Comparison of ENCODE assay signal across 12 cellular contexts in the genomic region with DNA sequence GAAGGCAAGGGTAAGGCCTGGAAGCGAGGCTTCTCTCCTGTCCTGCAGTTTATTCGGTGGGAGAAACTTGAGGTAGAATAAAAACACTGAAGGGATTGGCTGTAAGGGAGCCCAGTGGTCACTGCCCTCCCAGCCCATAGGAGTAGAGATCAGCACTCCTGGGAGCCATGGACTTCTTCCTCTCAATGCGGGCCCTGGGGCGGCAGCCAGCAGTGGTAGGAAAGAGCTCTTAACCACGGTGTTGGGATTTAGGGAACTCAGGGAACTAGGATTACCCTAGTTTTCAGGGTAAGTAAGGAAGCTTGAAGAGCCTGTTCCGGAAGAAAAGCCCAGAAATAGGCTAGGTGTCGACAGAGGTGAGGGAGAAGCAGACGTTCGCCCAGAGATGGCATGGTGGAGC. TPM values are rescaled to one million over a fixed set of nuclear protein-coding genes. Genes with fewer than 3 reads are reported as not detected.
DNase-seq lines count a peak whose midpoint lies in the region; ATAC-seq, FAIRE-seq and TF ChIP-seq lines count a peak whose summit lies in the region.
"Had no signal": no experiment of that assay in that cellular context is flagged by ENCODE, and none has a peak within 500 bp of the region (broad histone marks: within the 10 kb centered on the region; RNA-seq: fewer than 3 reads in every experiment).

No MANE protein-coding gene starts in this region.

- H3K4me1 Mint-ChIP-seq in activated T-helper 2 cell treated with anti-CD3 and anti-CD28 coated beads, Interferon-gamma antibody, Interleukin-2, Interleukin-4, amounts not matched to agents 10 μg/mL and 5 μg/mL and 100 μg/mL, durations not matched to agents 14 hours and 24 hours and 36 hours (ENCODE audit: low read depth) = peaks cover 4% of the 10 kb centered on the region
- H3K4me1 Mint-ChIP-seq in endodermal cell = peaks cover 16% of the 10 kb centered on the region

- H3K4me2 ChIP-seq in HepG2 (ENCODE audit: low read depth, low read length) = no peak overlapping the region

- H3K4me3 ChIP-seq in liver (ENCODE audit: low read depth in 1 of 3, low read length in 3 of 3) = no peak overlapping the region
- H3K4me3 ChIP-seq in HepG2 (replicated peaks in 1 of 3; ENCODE audit: insufficient read depth in 1 of 3, low read depth in 2 of 3, low read length in 3 of 3) = no peak overlapping the region
- H3K4me3 ChIP-seq in prostate gland = no peak overlapping the region
- H3K4me3 ChIP-seq in endodermal cell (ENCODE audit: low read length) = no peak overlapping the region

- FAIRE-seq in HepG2 (lab: Jason Lieb, UNC) = no peak
- FAIRE-seq: A204.1 had no signal

- H3K36me3 ChIP-seq in liver (ENCODE audit: control insufficient read depth in 4 of 4, insufficient read depth in 3 of 4, low read depth in 1 of 4, low read length in 3 of 4) (peaks cover 6 to 47% (median 14%) of the 10 kb centered on the region in 4 donors), HepG2 (replicated peaks in 1 of 2; ENCODE audit: control insufficient read depth in 1 of 2, insufficient read depth in 2 of 2, low read length in 2 of 2) (peaks cover 38 to 53% of the 10 kb centered on the region in 2 experiments), prostate gland (no peaks in the 10 kb centered on the region), endodermal cell (ENCODE audit: control insufficient read depth, insufficient read depth, low read length) (peaks cover 27% of the 10 kb centered on the region)

- no peaks in the 10 kb centered on the region for H3K79me2 ChIP-seq in HepG2 (ENCODE audit: insufficient read depth, low read length)

- no peaks in the 10 kb centered on the region for H3K9me3 Mint-ChIP-seq in activated T-helper 2 cell treated with anti-CD3 and anti-CD28 coated beads, Interferon-gamma antibody, Interleukin-2, Interleukin-4, amounts not matched to agents 10 μg/mL and 5 μg/mL and 100 μg/mL, durations not matched to agents 14 hours and 24 hours and 36 hours
- no peaks in the 10 kb centered on the region for H3K9me3 Mint-ChIP-seq in endodermal cell
- H3K9me3 Mint-ChIP-seq: effector memory CD8-positive, alpha-beta T cell had no signal

- TF ChIP-seq CTCF in liver (IDR thresholded peaks at IDR 0.05; ENCODE audit: low read depth, low read length, missing input control) = no peak
- no peak for TF ChIP-seq CTCF in HepG2 (CRISPR knock-in tag; IDR thresholded peaks at IDR 0.05)
- TF ChIP-seq CTCF in prostate gland (IDR thresholded peaks at IDR 0.05) = no peak
- no peak for TF ChIP-seq CTCF in endodermal cell (conservative IDR thresholded peaks at IDR 0.05)

- no peaks in the 10 kb centered on the region for H3K9me3 ChIP-seq in liver (ENCODE audit: control insufficient read depth in 4 of 4, low read length in 3 of 4)
- H3K9me3 ChIP-seq in HepG2 (ENCODE audit: low read length) = no peaks in the 10 kb centered on the region
- H3K9me3 ChIP-seq in prostate gland = no peaks in the 10 kb centered on the region
- H3K9me3 ChIP-seq in endodermal cell (ENCODE audit: control insufficient read depth, low read length) = no peaks in the 10 kb centered on the region
- H3K9me3 ChIP-seq: Caco-2 had no signal

- no peak overlapping the region for H3K4me3 Mint-ChIP-seq in activated T-helper 2 cell treated with anti-CD3 and anti-CD28 coated beads, Interferon-gamma antibody, Interleukin-2, Interleukin-4, amounts not matched to agents 10 μg/mL and 5 μg/mL and 100 μg/mL, durations not matched to agents 14 hours and 24 hours and 36 hours (ENCODE audit: low read depth)
- H3K4me3 Mint-ChIP-seq in endodermal cell = no peak overlapping the region
- H3K4me3 Mint-ChIP-seq: effector memory CD8-positive, alpha-beta T cell had no signal

- no peak overlapping the region for H3K27ac Mint-ChIP-seq in activated T-helper 2 cell treated with anti-CD3 and anti-CD28 coated beads, Interferon-gamma antibody, Interleukin-2, Interleukin-4, amounts not matched to agents 10 μg/mL and 5 μg/mL and 100 μg/mL, durations not matched to agents 14 hours and 24 hours and 36 hours
- no peak overlapping the region for H3K27ac Mint-ChIP-seq in endodermal cell
- H3K27ac Mint-ChIP-seq: effector memory CD8-positive, alpha-beta T cell had no signal

- CTCF ChIA-PET in HepG2 (lab: Yijun Ruan, JAX; ENCODE audit: low intra/inter-chr PET ratio, low total read pairs) = no interaction called here

- no TSS peak for BruUV-seq in HepG2 (replicated peaks; lab: Mats Ljungman, UMichigan)

- H3K27me3 Mint-ChIP-seq in activated T-helper 2 cell treated with anti-CD3 and anti-CD28 coated beads, Interferon-gamma antibody, Interleukin-2, Interleukin-4, amounts not matched to agents 10 μg/mL and 5 μg/mL and 100 μg/mL, durations not matched to agents 14 hours and 24 hours and 36 hours (ENCODE audit: low read depth) = peaks cover 4% of the 10 kb centered on the region
- H3K27me3 Mint-ChIP-seq in endodermal cell (ENCODE audit: insufficient read depth) = no peaks in the 10 kb centered on the region

- intact Hi-C loops in HepG2 (cut with micrococcal nuclease; ENCODE audit: unreplicated experiment) = no loop called here
- intact Hi-C loops in prostate gland (cut with DNase I) = loop anchor here (5.0 kb wide), 1 partner anchor 190 kb away; no protein-coding TSS in a partner anchor
- intact Hi-C loops in activated T-helper 2 cell treated with anti-CD3 and anti-CD28 coated beads, Interferon-gamma antibody, Interleukin-2, Interleukin-4, amounts not matched to agents 10 μg/mL and 5 μg/mL and 100 μg/mL, durations not matched to agents 14 hours and 24 hours and 36 hours (cut with micrococcal nuclease) = no loop called here

- TF ChIP-seq RAD21 in liver (IDR thresholded peaks at IDR 0.05) = no peak
- TF ChIP-seq RAD21 in HepG2 (CRISPR knock-in tag; IDR thresholded peaks at IDR 0.05) = no peak

- H3K36me3 Mint-ChIP-seq in activated T-helper 2 cell treated with anti-CD3 and anti-CD28 coated beads, Interferon-gamma antibody, Interleukin-2, Interleukin-4, amounts not matched to agents 10 μg/mL and 5 μg/mL and 100 μg/mL, durations not matched to agents 14 hours and 24 hours and 36 hours (ENCODE audit: low read depth) = no peaks in the 10 kb centered on the region
- H3K36me3 Mint-ChIP-seq in endodermal cell (ENCODE audit: low read depth) = peaks cover 42% of the 10 kb centered on the region

- WGBS in liver = 90% methylated on average over 9 of the region's 9 CpGs
- 93% methylated on average over 9 of the region's 9 CpGs for WGBS in HepG2 (ENCODE audit: low lambda C conversion rate)
- 79% methylated on average over 9 of the region's 9 CpGs for WGBS in prostate gland
- 96 to 98% methylated on average over 4 to 9 of the region's 9 CpGs for WGBS in endodermal cell (ENCODE audit: insufficient coverage in 1 of 2, insufficient read length in 1 of 2), 2 experiments

- no peaks in the 10 kb centered on the region for H4K20me1 ChIP-seq in HepG2 (ENCODE audit: insufficient read depth, low read length)

- no peak for ATAC-seq in HepG2
- ATAC-seq: effector memory CD8-positive, alpha-beta T cell had no signal

- no peak overlapping the region for H2AFZ ChIP-seq in HepG2 (ENCODE audit: low read length)

- DNase-seq in HepG2 (ENCODE audit: low spot score) (no peak), prostate gland (ENCODE audit: low spot score) (no peak), endodermal cell (no peak), globus pallidus (ENCODE audit: low spot score) (no peak)
- no peak for DNase-seq in activated T-helper 2 cell treated with anti-CD3 and anti-CD28 coated beads, Interferon-gamma antibody, Interleukin-2, Interleukin-4, amounts not matched to agents 10 μg/mL and 5 μg/mL and 100 μg/mL, durations not matched to agents 14 hours and 24 hours and 36 hours (ENCODE audit: low spot score)
- DNase-seq: activated CD4-positive, CD25-positive, alpha-beta regulatory T cell; amygdala; Caco-2; effector memory CD8-positive, alpha-beta T cell had no signal

- H3K27ac ChIP-seq in liver (ENCODE audit: low read depth in 1 of 2, low read length in 2 of 2) (peak overlapping the region; percentile 16 to 73), HepG2 (ENCODE audit: extremely low read length, insufficient read depth, low read length) (no peak overlapping the region), prostate gland (peak overlapping the region; percentile 52 to 74), endodermal cell (ENCODE audit: low read depth, low read length) (no peak overlapping the region)
- H3K27ac ChIP-seq: HL-60 had no signal

- H3K27me3 ChIP-seq in liver (ENCODE audit: control insufficient read depth in 4 of 4, insufficient read depth in 4 of 4, low read length in 3 of 4) (no peaks in the 10 kb centered on the region), HepG2 (ENCODE audit: control insufficient read depth in 1 of 2, insufficient read depth in 2 of 2, low read length in 2 of 2) (no peaks in the 10 kb centered on the region), prostate gland (replicated peaks; ENCODE audit: insufficient read depth) (no peaks in the 10 kb centered on the region), endodermal cell (ENCODE audit: control insufficient read depth, insufficient read depth, low read length, poor library complexity, severe bottlenecking) (no peaks in the 10 kb centered on the region)

- H3K9ac ChIP-seq in liver (ENCODE audit: low read depth in 1 of 2, low read length in 2 of 2) (no peak overlapping the region), HepG2 (ENCODE audit: insufficient read depth, low read depth, low read length) (no peak overlapping the region), endodermal cell (ENCODE audit: extremely low read depth, low read length, poor library complexity, severe bottlenecking) (no peak overlapping the region)

- POLR2A ChIA-PET in HepG2 (lab: Yijun Ruan, JAX) = no interaction called here

- TF ChIP-seq EP300 in HepG2 (IDR thresholded peaks at IDR 0.05; ENCODE audit: low read depth in 2 of 2, low read length in 2 of 2) = no peak
- no peak for TF ChIP-seq EP300 in HepG2 (CRISPR knock-in tag; IDR thresholded peaks at IDR 0.05; ENCODE audit: borderline replicate concordance)

- peaks cover 0 to 4% (median 2%) of the 10 kb centered on the region in 4 donors for H3K4me1 ChIP-seq in liver (ENCODE audit: control insufficient read depth in 4 of 4, insufficient read depth in 4 of 4, low read length in 3 of 4)
- H3K4me1 ChIP-seq in HepG2 (ENCODE audit: insufficient read depth, low read length) = peaks cover 11% of the 10 kb centered on the region
- peaks cover 8% of the 10 kb centered on the region for H3K4me1 ChIP-seq in prostate gland (replicated peaks)
- no peaks in the 10 kb centered on the region for H3K4me1 ChIP-seq in endodermal cell (ENCODE audit: control insufficient read depth, insufficient read depth, low read length)
- H3K4me1 ChIP-seq: Caco-2 had no signal

- TF ChIP-seq POLR2A in HepG2 (IDR thresholded peaks at IDR 0.05; ENCODE audit: insufficient read depth in 1 of 2, low read depth in 2 of 2, low read length in 2 of 2) (no peak), prostate gland (IDR thresholded peaks at IDR 0.05) (no peak)

- in situ Hi-C loops in HepG2 (cut with HindIII; ENCODE audit: extremely low pct_ligation_motif_present, low pct_unique_long_range_greater_than_20kb) = no loop called here

RNA-seq across cellular contexts. Expression of gene NAGLU, which starts 23.8 kb away (rescaled TPM):
- total RNA-seq in liver = 10 to 100 TPM; 20.5 to 37.4 TPM
- 10 to 100 TPM; 15.5 to 41.2 TPM for polyA plus RNA-seq in liver
- 13.1 and 40.1 TPM in 2 replicates for total RNA-seq in HepG2 (2016; rRNA removed; fragmentation: Illumina TruSeq; extraction: Trizol)
- total RNA-seq in HepG2 (2016; cell fraction: cytosol; rRNA removed; fragmentation: Illumina TruSeq; extraction: Trizol; ENCODE audit: low read depth) = 11.7 and 11.8 TPM in 2 replicates
- 11.6 and 40.3 TPM in 2 replicates for total RNA-seq in HepG2 (2016; cell fraction: insoluble cytoplasmic fraction; rRNA removed; fragmentation: Illumina TruSeq; extraction: Trizol)
- total RNA-seq in HepG2 (2016; cell fraction: membrane; rRNA removed; fragmentation: Illumina TruSeq; extraction: Trizol) = 16.4 and 17.9 TPM in 2 replicates
- 46.8 and 52.2 TPM in 2 replicates for total RNA-seq in HepG2 (2016; cell fraction: nucleus; rRNA removed; fragmentation: Illumina TruSeq; extraction: Trizol)
- polyA plus RNA-seq in HepG2 (2011; rRNA removed) = 28.2 and 29.4 TPM in 2 replicates
- polyA plus RNA-seq in HepG2 (2011; cell fraction: cytosol; rRNA removed) = 19.2 and 36.3 TPM in 2 replicates
- 76.6 and 98.9 TPM in 2 replicates for polyA plus RNA-seq in HepG2 (2011; cell fraction: nucleus; rRNA removed)
- 20.7 and 21.0 TPM in 2 replicates for polyA plus RNA-seq in HepG2 (2012)
- polyA plus RNA-seq in HepG2 (2016; cell fraction: cytosol; fragmentation: Illumina TruSeq; extraction: Trizol; ENCODE audit: low read depth) = 8.0 and 8.6 TPM in 2 replicates
- 12.0 and 16.4 TPM in 2 replicates for polyA plus RNA-seq in HepG2 (2016; cell fraction: insoluble cytoplasmic fraction; fragmentation: Illumina TruSeq; extraction: Trizol; ENCODE audit: low read depth)
- 11.8 and 12.2 TPM in 2 replicates for polyA plus RNA-seq in HepG2 (2016; cell fraction: membrane; fragmentation: Illumina TruSeq; extraction: Trizol; ENCODE audit: low read depth)
- 83.1 and 85.8 TPM in 2 replicates for polyA plus RNA-seq in HepG2 (2016; cell fraction: nucleus; fragmentation: Illumina TruSeq; extraction: Trizol; ENCODE audit: insufficient read depth, low read depth)
- polyA minus RNA-seq in HepG2 (2011; rRNA and poly(A)+ RNA removed; ENCODE audit: low replicate concordance) = 23.9 and 52.5 TPM in 2 replicates
- polyA minus RNA-seq in HepG2 (2011; cell fraction: cytosol; rRNA and poly(A)+ RNA removed) = 17.1 and 17.5 TPM in 2 replicates
- 31.7 and 32.4 TPM in 2 replicates for polyA minus RNA-seq in HepG2 (2011; cell fraction: nucleus; rRNA and poly(A)+ RNA removed)
- 100 to 1,000 TPM in 1 of 2 donors, 10 to 100 TPM in 1; 81.5 to 123 TPM for total RNA-seq in prostate gland
- 17.4 and 19.9 TPM in 2 replicates for total RNA-seq in activated T-helper 2 cell treated with anti-CD3 and anti-CD28 coated beads, Interferon-gamma antibody, Interleukin-2, Interleukin-4, amounts not matched to agents 10 μg/mL and 5 μg/mL and 100 μg/mL, durations not matched to agents 14 hours and 24 hours and 36 hours
- 10 to 100 TPM; 29.1 to 31.5 TPM for total RNA-seq in endodermal cell
- 15.7 TPM for polyA plus RNA-seq in endodermal cell (2013, experiment 1 of 2)
- 13.6 TPM for polyA plus RNA-seq in endodermal cell (2013, experiment 2 of 2)

RNA-seq across cellular contexts. Expression of gene HSD17B1, which starts 40.5 kb away (rescaled TPM):
- 1 to 10 TPM in 1 of 2 donors, under 1 TPM in 1; 0.67 to 1.0 TPM for total RNA-seq in liver
- 1 to 10 TPM; 1.0 to 1.8 TPM for polyA plus RNA-seq in liver
- 0.77 and 0.93 TPM in 2 replicates for total RNA-seq in HepG2 (2016; rRNA removed; fragmentation: Illumina TruSeq; extraction: Trizol)
- 0.88 and 1.6 TPM in 2 replicates for total RNA-seq in HepG2 (2016; cell fraction: cytosol; rRNA removed; fragmentation: Illumina TruSeq; extraction: Trizol; ENCODE audit: low read depth)
- total RNA-seq in HepG2 (2016; cell fraction: insoluble cytoplasmic fraction; rRNA removed; fragmentation: Illumina TruSeq; extraction: Trizol) = 1.00 and 1.1 TPM in 2 replicates
- total RNA-seq in HepG2 (2016; cell fraction: membrane; rRNA removed; fragmentation: Illumina TruSeq; extraction: Trizol) = 0.71 and 0.90 TPM in 2 replicates
- total RNA-seq in HepG2 (2016; cell fraction: nucleus; rRNA removed; fragmentation: Illumina TruSeq; extraction: Trizol) = 0.53 and 1.1 TPM in 2 replicates
- 0.34 and 0.54 TPM in 2 replicates for polyA plus RNA-seq in HepG2 (2011; rRNA removed)
- polyA plus RNA-seq in HepG2 (2011; cell fraction: cytosol; rRNA removed) = 0.22 and 0.75 TPM in 2 replicates
- 2.1 and 2.9 TPM in 2 replicates for polyA plus RNA-seq in HepG2 (2011; cell fraction: nucleus; rRNA removed)
- 3.1 and 4.6 TPM in 2 replicates for polyA plus RNA-seq in HepG2 (2012)
- 0.66 and 0.93 TPM in 2 replicates for polyA plus RNA-seq in HepG2 (2016; cell fraction: cytosol; fragmentation: Illumina TruSeq; extraction: Trizol; ENCODE audit: low read depth)
- 0.40 and 0.55 TPM in 2 replicates for polyA plus RNA-seq in HepG2 (2016; cell fraction: insoluble cytoplasmic fraction; fragmentation: Illumina TruSeq; extraction: Trizol; ENCODE audit: low read depth)
- polyA plus RNA-seq in HepG2 (2016; cell fraction: membrane; fragmentation: Illumina TruSeq; extraction: Trizol; ENCODE audit: low read depth) = 0.49 TPM in 2 replicates
- polyA plus RNA-seq in HepG2 (2016; cell fraction: nucleus; fragmentation: Illumina TruSeq; extraction: Trizol; ENCODE audit: insufficient read depth, low read depth) = 1.3 and 1.4 TPM in 2 replicates
- polyA minus RNA-seq in HepG2 (2011; rRNA and poly(A)+ RNA removed; ENCODE audit: low replicate concordance) = 0.94 and 1.4 TPM in 2 replicates
- polyA minus RNA-seq in HepG2 (2011; cell fraction: cytosol; rRNA and poly(A)+ RNA removed) = 0.62 and 0.89 TPM in 2 replicates
- 1.2 and 1.3 TPM in 2 replicates for polyA minus RNA-seq in HepG2 (2011; cell fraction: nucleus; rRNA and poly(A)+ RNA removed)
- total RNA-seq in prostate gland = 10 to 100 TPM in 1 of 2 donors, 1 to 10 TPM in 1; 4.1 to 16.2 TPM
- total RNA-seq in activated T-helper 2 cell treated with anti-CD3 and anti-CD28 coated beads, Interferon-gamma antibody, Interleukin-2, Interleukin-4, amounts not matched to agents 10 μg/mL and 5 μg/mL and 100 μg/mL, durations not matched to agents 14 hours and 24 hours and 36 hours = 0.91 and 1.4 TPM in 2 replicates
- 1 to 10 TPM; 2.4 to 2.8 TPM for total RNA-seq in endodermal cell
- 2.1 TPM for polyA plus RNA-seq in endodermal cell (2013, experiment 1 of 2)
- 1.2 TPM for polyA plus RNA-seq in endodermal cell (2013, experiment 2 of 2)

RNA-seq across cellular contexts. Expression of gene COASY, which starts 49.7 kb away (rescaled TPM):
- total RNA-seq in liver (10 to 100 TPM; 18.2 to 33.4 TPM), HepG2 (2016; rRNA removed; fragmentation: Illumina TruSeq; extraction: Trizol) (90.7 and 115 TPM in 2 replicates), prostate gland (10 to 100 TPM; 52.6 to 80.5 TPM), endodermal cell (10 to 100 TPM; 97.7 to 99.4 TPM)
- polyA plus RNA-seq in liver (10 to 100 TPM; 70.0 to 78.1 TPM), HepG2 (2011; rRNA removed) (125 and 158 TPM in 2 replicates)
- total RNA-seq in HepG2 (2016; cell fraction: cytosol; rRNA removed; fragmentation: Illumina TruSeq; extraction: Trizol; ENCODE audit: low read depth) = 22.2 and 24.7 TPM in 2 replicates
- total RNA-seq in HepG2 (2016; cell fraction: insoluble cytoplasmic fraction; rRNA removed; fragmentation: Illumina TruSeq; extraction: Trizol) = 99.1 and 105 TPM in 2 replicates
- 64.5 and 68.5 TPM in 2 replicates for total RNA-seq in HepG2 (2016; cell fraction: membrane; rRNA removed; fragmentation: Illumina TruSeq; extraction: Trizol)
- 102 and 126 TPM in 2 replicates for total RNA-seq in HepG2 (2016; cell fraction: nucleus; rRNA removed; fragmentation: Illumina TruSeq; extraction: Trizol)
- polyA plus RNA-seq in HepG2 (2011; cell fraction: cytosol; rRNA removed) = 60.6 and 76.3 TPM in 2 replicates
- 464 and 551 TPM in 2 replicates for polyA plus RNA-seq in HepG2 (2011; cell fraction: nucleus; rRNA removed)
- polyA plus RNA-seq in HepG2 (2012) = 189 and 231 TPM in 2 replicates
- polyA plus RNA-seq in HepG2 (2016; cell fraction: cytosol; fragmentation: Illumina TruSeq; extraction: Trizol; ENCODE audit: low read depth) = 24.2 and 25.6 TPM in 2 replicates
- 120 and 149 TPM in 2 replicates for polyA plus RNA-seq in HepG2 (2016; cell fraction: insoluble cytoplasmic fraction; fragmentation: Illumina TruSeq; extraction: Trizol; ENCODE audit: low read depth)
- polyA plus RNA-seq in HepG2 (2016; cell fraction: membrane; fragmentation: Illumina TruSeq; extraction: Trizol; ENCODE audit: low read depth) = 59.9 and 61.3 TPM in 2 replicates
- 256 and 260 TPM in 2 replicates for polyA plus RNA-seq in HepG2 (2016; cell fraction: nucleus; fragmentation: Illumina TruSeq; extraction: Trizol; ENCODE audit: insufficient read depth, low read depth)
- 127 and 141 TPM in 2 replicates for polyA minus RNA-seq in HepG2 (2011; rRNA and poly(A)+ RNA removed; ENCODE audit: low replicate concordance)
- 69.1 and 69.4 TPM in 2 replicates for polyA minus RNA-seq in HepG2 (2011; cell fraction: cytosol; rRNA and poly(A)+ RNA removed)
- polyA minus RNA-seq in HepG2 (2011; cell fraction: nucleus; rRNA and poly(A)+ RNA removed) = 69.1 and 80.1 TPM in 2 replicates
- total RNA-seq in activated T-helper 2 cell treated with anti-CD3 and anti-CD28 coated beads, Interferon-gamma antibody, Interleukin-2, Interleukin-4, amounts not matched to agents 10 μg/mL and 5 μg/mL and 100 μg/mL, durations not matched to agents 14 hours and 24 hours and 36 hours = 90.6 and 91.6 TPM in 2 replicates
- polyA plus RNA-seq in endodermal cell (2013, experiment 1 of 2) = 75.8 TPM
- polyA plus RNA-seq in endodermal cell (2013, experiment 2 of 2) = 59.8 TPM

RNA-seq across cellular contexts. Expression of gene ATP6V0A1, which starts 53.6 kb away (rescaled TPM):
- total RNA-seq in liver (10 to 100 TPM; 52.5 to 94.6 TPM), HepG2 (2016; rRNA removed; fragmentation: Illumina TruSeq; extraction: Trizol) (15.9 and 27.9 TPM in 2 replicates), prostate gland (10 to 100 TPM; 78.0 to 80.3 TPM), endodermal cell (10 to 100 TPM; 45.2 to 53.1 TPM)
- polyA plus RNA-seq in liver (10 to 100 TPM; 31.5 to 37.9 TPM), HepG2 (2011; rRNA removed) (54.1 and 59.7 TPM in 2 replicates)
- total RNA-seq in HepG2 (2016; cell fraction: cytosol; rRNA removed; fragmentation: Illumina TruSeq; extraction: Trizol; ENCODE audit: low read depth) = 18.7 and 19.7 TPM in 2 replicates
- total RNA-seq in HepG2 (2016; cell fraction: insoluble cytoplasmic fraction; rRNA removed; fragmentation: Illumina TruSeq; extraction: Trizol) = 11.1 and 28.3 TPM in 2 replicates
- 8.0 and 9.2 TPM in 2 replicates for total RNA-seq in HepG2 (2016; cell fraction: membrane; rRNA removed; fragmentation: Illumina TruSeq; extraction: Trizol)
- total RNA-seq in HepG2 (2016; cell fraction: nucleus; rRNA removed; fragmentation: Illumina TruSeq; extraction: Trizol) = 55.4 and 63.9 TPM in 2 replicates
- 29.1 and 30.2 TPM in 2 replicates for polyA plus RNA-seq in HepG2 (2011; cell fraction: cytosol; rRNA removed)
- polyA plus RNA-seq in HepG2 (2011; cell fraction: nucleus; rRNA removed) = 196 and 208 TPM in 2 replicates
- polyA plus RNA-seq in HepG2 (2012) = 32.3 and 37.4 TPM in 2 replicates
- polyA plus RNA-seq in HepG2 (2016; cell fraction: cytosol; fragmentation: Illumina TruSeq; extraction: Trizol; ENCODE audit: low read depth) = 1.8 and 3.2 TPM in 2 replicates
- 9.4 and 10.0 TPM in 2 replicates for polyA plus RNA-seq in HepG2 (2016; cell fraction: insoluble cytoplasmic fraction; fragmentation: Illumina TruSeq; extraction: Trizol; ENCODE audit: low read depth)
- polyA plus RNA-seq in HepG2 (2016; cell fraction: membrane; fragmentation: Illumina TruSeq; extraction: Trizol; ENCODE audit: low read depth) = 6.0 and 6.9 TPM in 2 replicates
- polyA plus RNA-seq in HepG2 (2016; cell fraction: nucleus; fragmentation: Illumina TruSeq; extraction: Trizol; ENCODE audit: insufficient read depth, low read depth) = 74.0 and 74.7 TPM in 2 replicates
- polyA minus RNA-seq in HepG2 (2011; rRNA and poly(A)+ RNA removed; ENCODE audit: low replicate concordance) = 143 and 163 TPM in 2 replicates
- polyA minus RNA-seq in HepG2 (2011; cell fraction: cytosol; rRNA and poly(A)+ RNA removed) = 30.3 and 36.7 TPM in 2 replicates
- polyA minus RNA-seq in HepG2 (2011; cell fraction: nucleus; rRNA and poly(A)+ RNA removed) = 158 and 184 TPM in 2 replicates
- 16.0 and 17.5 TPM in 2 replicates for total RNA-seq in activated T-helper 2 cell treated with anti-CD3 and anti-CD28 coated beads, Interferon-gamma antibody, Interleukin-2, Interleukin-4, amounts not matched to agents 10 μg/mL and 5 μg/mL and 100 μg/mL, durations not matched to agents 14 hours and 24 hours and 36 hours
- 47.2 TPM for polyA plus RNA-seq in endodermal cell (2013, experiment 1 of 2)
- 34.8 TPM for polyA plus RNA-seq in endodermal cell (2013, experiment 2 of 2)

RNA-seq across cellular contexts. Expression of gene MLX, which starts 54.7 kb away (rescaled TPM):
- total RNA-seq in liver (10 to 100 TPM; 19.4 to 40.0 TPM), HepG2 (2016; rRNA removed; fragmentation: Illumina TruSeq; extraction: Trizol) (38.9 and 40.2 TPM in 2 replicates), prostate gland (10 to 100 TPM; 28.1 to 52.3 TPM), endodermal cell (10 to 100 TPM; 37.1 to 38.5 TPM)
- polyA plus RNA-seq in liver (10 to 100 TPM; 29.2 to 35.1 TPM), HepG2 (2011; rRNA removed) (74.4 and 85.4 TPM in 2 replicates)
- 28.0 and 30.5 TPM in 2 replicates for total RNA-seq in HepG2 (2016; cell fraction: cytosol; rRNA removed; fragmentation: Illumina TruSeq; extraction: Trizol; ENCODE audit: low read depth)
- total RNA-seq in HepG2 (2016; cell fraction: insoluble cytoplasmic fraction; rRNA removed; fragmentation: Illumina TruSeq; extraction: Trizol) = 37.2 and 39.5 TPM in 2 replicates
- 34.6 and 39.3 TPM in 2 replicates for total RNA-seq in HepG2 (2016; cell fraction: membrane; rRNA removed; fragmentation: Illumina TruSeq; extraction: Trizol)
- total RNA-seq in HepG2 (2016; cell fraction: nucleus; rRNA removed; fragmentation: Illumina TruSeq; extraction: Trizol) = 34.5 and 44.1 TPM in 2 replicates
- 53.2 and 55.1 TPM in 2 replicates for polyA plus RNA-seq in HepG2 (2011; cell fraction: cytosol; rRNA removed)
- 173 and 195 TPM in 2 replicates for polyA plus RNA-seq in HepG2 (2011; cell fraction: nucleus; rRNA removed)
- polyA plus RNA-seq in HepG2 (2012) = 41.9 and 49.7 TPM in 2 replicates
- 14.9 and 18.6 TPM in 2 replicates for polyA plus RNA-seq in HepG2 (2016; cell fraction: cytosol; fragmentation: Illumina TruSeq; extraction: Trizol; ENCODE audit: low read depth)
- 55.1 and 57.7 TPM in 2 replicates for polyA plus RNA-seq in HepG2 (2016; cell fraction: insoluble cytoplasmic fraction; fragmentation: Illumina TruSeq; extraction: Trizol; ENCODE audit: low read depth)
- polyA plus RNA-seq in HepG2 (2016; cell fraction: membrane; fragmentation: Illumina TruSeq; extraction: Trizol; ENCODE audit: low read depth) = 24.6 and 25.0 TPM in 2 replicates
- polyA plus RNA-seq in HepG2 (2016; cell fraction: nucleus; fragmentation: Illumina TruSeq; extraction: Trizol; ENCODE audit: insufficient read depth, low read depth) = 99.9 and 109 TPM in 2 replicates
- polyA minus RNA-seq in HepG2 (2011; rRNA and poly(A)+ RNA removed; ENCODE audit: low replicate concordance) = 81.6 and 104 TPM in 2 replicates
- polyA minus RNA-seq in HepG2 (2011; cell fraction: cytosol; rRNA and poly(A)+ RNA removed) = 29.7 and 33.3 TPM in 2 replicates
- polyA minus RNA-seq in HepG2 (2011; cell fraction: nucleus; rRNA and poly(A)+ RNA removed) = 50.6 and 76.5 TPM in 2 replicates
- total RNA-seq in activated T-helper 2 cell treated with anti-CD3 and anti-CD28 coated beads, Interferon-gamma antibody, Interleukin-2, Interleukin-4, amounts not matched to agents 10 μg/mL and 5 μg/mL and 100 μg/mL, durations not matched to agents 14 hours and 24 hours and 36 hours = 54.8 and 60.0 TPM in 2 replicates
- polyA plus RNA-seq in endodermal cell (2013, experiment 1 of 2) = 38.7 TPM
- 34.2 TPM for polyA plus RNA-seq in endodermal cell (2013, experiment 2 of 2)

Comparison
In these comparisons a context has a peak if more than half of its experiments do, and no peak if none do; other contexts are left out.
1. H3K27ac ChIP-seq: peak in liver (2 of 2) and prostate gland (2 of 2); none in HepG2 (single experiment) and endodermal cell (single experiment).